Comparison of ENCODE assay signal across 8 cellular contexts in genomic region chr19:51593969-51594773, GRCh38. TPM values are rescaled to one million over a fixed set of nuclear protein-coding genes. Genes with fewer than 3 reads are reported as not detected.
DNase-seq lines count a peak whose midpoint lies in the region; ATAC-seq and TF ChIP-seq lines count a peak whose summit lies in the region.

No MANE protein-coding gene starts in this region.

- peaks cover 16% of the 10 kb centered on the region for H3K4me1 ChIP-seq in vagina

- TF ChIP-seq POLR2A in vagina (IDR thresholded peaks at IDR 0.05) = no peak

- H3K27ac ChIP-seq in vagina = peak overlapping the region; percentile 45

- intact Hi-C loops in vagina (cut with DNase I) = no loop called here

- ATAC-seq in GM18502 (IDR thresholded peaks at IDR 0.05; ENCODE audit: poor library complexity, unreplicated experiment) (peak; percentile 96), HG02943 (IDR thresholded peaks at IDR 0.05; ENCODE audit: low read depth, unreplicated experiment) (peak; percentile 90)

- peak overlapping the region; percentile 60 to 61 for H3K4me3 ChIP-seq in vagina

- no peak for TF ChIP-seq CTCF in vagina (IDR thresholded peaks at IDR 0.05)

- no peaks in the 10 kb centered on the region for H3K36me3 ChIP-seq in vagina

- DNase-seq in NCI-H187 treated with DMSO at 0.1 percent for 48 hours (lab: John Stamatoyannopoulos, UW) (peak; percentile 78), T-helper 9 cell (peak; percentile 92), astrocyte of the hippocampus (ENCODE audit: low read depth, low spot score) (peak; percentile 99), hepatic stellate cell (ENCODE audit: low spot score) (peak; percentile 98), putamen (ENCODE audit: low spot score) (peak; percentile 98), vagina (ENCODE audit: extremely low spot score in 2 of 2) (peak in 1 of 2 donors; percentile 93)

- H3K27me3 ChIP-seq in vagina = no peaks in the 10 kb centered on the region

- no peaks in the 10 kb centered on the region for H3K9me3 ChIP-seq in vagina

RNA-seq across cellular contexts. Expression of gene ZNF175, which starts 23.1 kb away (rescaled TPM):
- 8.1 TPM for total RNA-seq in vagina

RNA-seq across cellular contexts. Expression of gene SIGLEC5, which starts 36.0 kb away (rescaled TPM):
- 0.49 TPM for total RNA-seq in vagina

RNA-seq across cellular contexts. Expression of gene SIGLEC14, which starts 52.5 kb away (rescaled TPM):
- total RNA-seq in vagina = not detected
